In the genomic region with DNA sequence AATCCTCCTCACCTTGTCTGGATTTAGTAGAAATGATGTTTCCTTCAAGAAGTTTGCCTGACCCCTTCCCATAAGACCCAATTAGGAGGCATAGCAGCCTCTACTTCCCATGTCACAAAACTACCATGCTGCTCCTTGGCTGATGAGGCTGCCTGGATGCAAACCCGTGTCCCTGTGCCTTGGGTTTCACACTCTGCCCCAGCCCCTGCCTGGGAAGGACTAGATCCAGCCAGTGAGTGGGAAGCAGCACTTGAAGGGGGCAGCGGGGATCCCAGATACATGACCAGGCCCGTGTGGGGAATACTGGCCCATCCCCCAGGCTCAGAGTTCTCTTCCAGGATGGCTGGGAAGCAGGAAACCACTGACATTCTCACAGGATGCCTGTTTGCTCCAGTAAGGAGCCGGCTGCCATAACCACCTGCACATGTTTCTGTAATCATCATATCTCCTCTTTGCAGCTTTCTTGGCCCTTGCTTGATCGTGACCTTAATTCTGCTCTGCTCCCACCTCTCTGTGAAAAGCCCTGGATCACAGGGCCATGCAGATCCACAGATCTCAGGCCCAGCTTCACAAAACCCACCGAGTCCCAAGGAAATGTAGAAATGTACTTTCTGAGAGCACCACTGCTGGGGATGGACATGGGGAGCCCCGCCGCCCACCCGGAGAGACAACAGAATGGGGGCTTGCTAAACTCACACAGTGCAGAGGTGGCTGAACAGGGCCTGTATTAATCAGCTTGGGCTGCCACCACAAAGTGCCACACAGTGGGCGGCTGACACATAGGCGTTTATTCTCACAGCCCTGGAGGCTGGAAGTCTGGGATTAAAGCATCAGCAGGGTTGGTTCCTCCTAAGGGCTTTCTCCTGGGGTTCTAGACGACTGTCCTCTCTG, we compare ENCODE assay signal across 29 cellular contexts.
A peak's percentile ranks its signal among the peaks of the same experiment; 100 is the strongest.
DNase-seq lines count a peak whose midpoint lies in the region; ATAC-seq and TF ChIP-seq lines count a peak whose summit lies in the region.
"Had no signal": no experiment of that assay in that cellular context is flagged by ENCODE, and none has a peak within 500 bp of the region (broad histone marks: within the 10 kb centered on the region; RNA-seq: fewer than 3 reads in every experiment).

No MANE protein-coding gene starts in this region.

- H4K91ac ChIP-seq in H9 (ENCODE audit: insufficient read length, low read depth, low read length): no peak overlapping the region

- H3K4me3 ChIP-seq in body of pancreas (no peak overlapping the region), vagina (no peak overlapping the region)
- H3K4me3 ChIP-seq: cardiac muscle cell, coronary artery, gastrocnemius medialis, GM12878, spleen had no signal

- no peak overlapping the region for H3K18ac ChIP-seq in H9 (ENCODE audit: insufficient read length, low read depth, low read length)

- intact Hi-C loops in body of pancreas (cut with DNase I): no loop called here
- intact Hi-C loops in vagina (cut with DNase I): no loop called here

- no peaks in the 10 kb centered on the region for H3K79me1 ChIP-seq in H9 (ENCODE audit: insufficient read depth, low read depth, low read length, poor library complexity, severe bottlenecking)

- H3K79me2 ChIP-seq in H9 (ENCODE audit: insufficient read depth, low read length): no peaks in the 10 kb centered on the region

- no peak overlapping the region for H4K5ac ChIP-seq in H9 (ENCODE audit: insufficient read length, low read depth, low read length)

- no peak overlapping the region for H3K9ac ChIP-seq in H9 (ENCODE audit: extremely low read depth, insufficient read length, low read length)

- H2BK5ac ChIP-seq in H9 (ENCODE audit: insufficient read length, low read length): no peak overlapping the region

- ATAC-seq in body of pancreas (no peak), HG03045 (IDR thresholded peaks at IDR 0.05; ENCODE audit: unreplicated experiment) (no peak), omental fat pad (ENCODE audit: low FRiP score) (no peak)
- ATAC-seq: activated CD8-positive, alpha-beta T cell treated with anti-CD3 and anti-CD28 coated beads for 36 hours; activated naive CD4-positive, alpha-beta T cell treated with anti-CD3 and anti-CD28 coated beads, Interleukin-2, amount 50 U/mL, for 72 hours; gastrocnemius medialis had no signal

- H2BK120ac ChIP-seq in H9 (ENCODE audit: low read depth, low read length, poor library complexity, severe bottlenecking): no peak overlapping the region

- H3K14ac ChIP-seq in H9 (ENCODE audit: insufficient read depth, low read length): no peak overlapping the region

- H2BK12ac ChIP-seq in H9 (ENCODE audit: insufficient read length, low read depth, low read length): no peak overlapping the region

- H3K9me3 ChIP-seq in H9 (ENCODE audit: control insufficient read depth, low read depth, low read length): no peaks in the 10 kb centered on the region
- no peaks in the 10 kb centered on the region for H3K9me3 ChIP-seq in body of pancreas
- H3K9me3 ChIP-seq in vagina: no peaks in the 10 kb centered on the region
- H3K9me3 ChIP-seq: gastrocnemius medialis, spleen had no signal

- H3K4me1 ChIP-seq in H9 (ENCODE audit: insufficient read depth, low read length) (no peaks in the 10 kb centered on the region), body of pancreas (peaks cover 12% of the 10 kb centered on the region), vagina (no peaks in the 10 kb centered on the region)
- H3K4me1 ChIP-seq: gastrocnemius medialis, spleen had no signal

- no peak overlapping the region for H2BK15ac ChIP-seq in H9 (ENCODE audit: low read depth, low read length)

- H3K27ac ChIP-seq in H9 (ENCODE audit: insufficient read length, low read depth, low read length): no peak overlapping the region
- peak overlapping the region in 3 of 4 donors; percentile 54 to 67 (median 58) for H3K27ac ChIP-seq in body of pancreas
- H3K27ac ChIP-seq in vagina: no peak overlapping the region
- H3K27ac ChIP-seq: cardiac muscle cell, coronary artery, gastrocnemius medialis, RWPE1, spleen had no signal

- TF ChIP-seq CTCF in H9 (conservative IDR thresholded peaks at IDR 0.05) (no peak), body of pancreas (IDR thresholded peaks at IDR 0.05) (no peak), nephron (IDR thresholded peaks at IDR 0.05; ENCODE audit: unreplicated experiment in 3 of 3) (no peak), vagina (IDR thresholded peaks at IDR 0.05) (no peak), omental fat pad (IDR thresholded peaks at IDR 0.05) (no peak)

- no peaks in the 10 kb centered on the region for H3K23me2 ChIP-seq in H9 (ENCODE audit: insufficient read length, low read depth, low read length, poor library complexity, severe bottlenecking)

- peaks cover 4 to 6% of the 10 kb centered on the region in 2 experiments for H3K4me1 Mint-ChIP-seq in H9
- H3K4me1 Mint-ChIP-seq in nephron: peaks cover 23% of the 10 kb centered on the region
- H3K4me1 Mint-ChIP-seq: immature natural killer cell had no signal

- H3K56ac ChIP-seq in H9 (ENCODE audit: insufficient read length, low read depth, low read length): no peak overlapping the region

- TF ChIP-seq POLR2A in body of pancreas (IDR thresholded peaks at IDR 0.05) (no peak), vagina (IDR thresholded peaks at IDR 0.05) (no peak)

- peak overlapping the region in 2 of 3 experiments; percentile 34 to 50; a peak in 2 of 7 replicates for H3K27ac Mint-ChIP-seq in H9
- H3K27ac Mint-ChIP-seq in nephron: peak overlapping the region; percentile 52 to 83 (median 64)
- H3K27ac Mint-ChIP-seq: activated CD8-positive, alpha-beta T cell treated with anti-CD3 and anti-CD28 coated beads for 36 hours; activated T-helper 2 cell treated with anti-CD3 and anti-CD28 coated beads, Interferon-gamma antibody, Interleukin-2, Interleukin-4, amounts not matched to agents 10 μg/mL and 5 μg/mL and 100 μg/mL, durations not matched to agents 14 hours and 24 hours and 36 hours; endodermal cell; immature natural killer cell; T-helper 1 cell treated with Interleukin-12 subunit alpha and Interleukin-12 subunit beta and Interleukin-4 antibody, amounts not matched to agents 30 μg/mL and 1 μg/mL, for 36 hours; type B pancreatic cell had no signal

- no peak overlapping the region for H4K8ac ChIP-seq in H9 (replicated peaks; ENCODE audit: insufficient read length, low read depth, low read length)

- no peak overlapping the region for H2AK5ac ChIP-seq in H9 (ENCODE audit: insufficient read length, low read length)

- H3K4me2 ChIP-seq in H9 (ENCODE audit: insufficient read depth, insufficient read length, low read length): no peak overlapping the region

- H3K27me3 ChIP-seq in H9 (ENCODE audit: insufficient read depth, low read length) (no peaks in the 10 kb centered on the region), body of pancreas (no peaks in the 10 kb centered on the region), vagina (no peaks in the 10 kb centered on the region)
- H3K27me3 ChIP-seq: cardiac muscle cell, gastrocnemius medialis, spleen had no signal

- H2AFZ ChIP-seq in H9 (ENCODE audit: low read length): no peak overlapping the region

- no peak overlapping the region for H3K4ac ChIP-seq in H9 (ENCODE audit: low read depth, low read length)

- H3K4me3 Mint-ChIP-seq in H9: no peak overlapping the region
- no peak overlapping the region for H3K4me3 Mint-ChIP-seq in nephron
- H3K4me3 Mint-ChIP-seq: activated CD8-positive, alpha-beta T cell treated with anti-CD3 and anti-CD28 coated beads for 36 hours; endodermal cell; immature natural killer cell; T-helper 1 cell treated with Interleukin-12 subunit alpha and Interleukin-12 subunit beta and Interleukin-4 antibody, amounts not matched to agents 30 μg/mL and 1 μg/mL, for 36 hours; type B pancreatic cell had no signal

- H3K9me3 Mint-ChIP-seq in H9 (no peaks in the 10 kb centered on the region), nephron (no peaks in the 10 kb centered on the region)
- H3K9me3 Mint-ChIP-seq: activated CD8-positive, alpha-beta T cell treated with anti-CD3 and anti-CD28 coated beads for 36 hours; activated T-helper 2 cell treated with anti-CD3 and anti-CD28 coated beads, Interferon-gamma antibody, Interleukin-2, Interleukin-4, amounts not matched to agents 10 μg/mL and 5 μg/mL and 100 μg/mL, durations not matched to agents 14 hours and 24 hours and 36 hours; endodermal cell; T-helper 1 cell treated with Interleukin-12 subunit alpha and Interleukin-12 subunit beta and Interleukin-4 antibody, amounts not matched to agents 30 μg/mL and 1 μg/mL, for 36 hours had no signal

- no peaks in the 10 kb centered on the region; the same call in 1 of the 2 replicates for H3K27me3 Mint-ChIP-seq in H9 (ENCODE audit: low read depth)
- peaks cover 9% of the 10 kb centered on the region for H3K27me3 Mint-ChIP-seq in nephron (ENCODE audit: low read depth)
- H3K27me3 Mint-ChIP-seq: activated CD8-positive, alpha-beta T cell treated with anti-CD3 and anti-CD28 coated beads for 36 hours; type B pancreatic cell had no signal

- H3K36me3 ChIP-seq in body of pancreas (replicated peaks in 1 of 2; ENCODE audit: insufficient read depth in 1 of 2, low read depth in 2 of 2) (no peaks in the 10 kb centered on the region), vagina (no peaks in the 10 kb centered on the region)
- H3K36me3 ChIP-seq: cardiac muscle cell, gastrocnemius medialis, spleen had no signal

- H4K20me1 ChIP-seq in H9 (ENCODE audit: control insufficient read depth, insufficient read depth, insufficient read length): no peaks in the 10 kb centered on the region

- DNase-seq in H9 (no peak), body of pancreas (no peak), vagina (ENCODE audit: extremely low spot score in 2 of 2) (peak; percentile 72 to 93), omental fat pad (ENCODE audit: low spot score) (no peak), AG08396 (ENCODE audit: low spot score) (no peak)
- DNase-seq: activated CD8-positive, alpha-beta T cell treated with anti-CD3 and anti-CD28 coated beads for 36 hours; DND-41; endodermal cell; gastrocnemius medialis; hypothalamus; immature natural killer cell; Karpas-422; mesendoderm; MV-4-11; NCI-H1436 treated with DMSO at 0.1 percent for 48 hours; NCI-H446 treated with DMSO at 0.1 percent for 48 hours; NCI-H82; retina; spleen had no signal

- no peak overlapping the region for H2BK20ac ChIP-seq in H9 (ENCODE audit: low read depth, low read length, poor library complexity, severe bottlenecking)

- H3K23ac ChIP-seq in H9 (ENCODE audit: insufficient read length, low read depth, low read length): no peak overlapping the region

- no CpG with 5 or more reads among the region's 12 CpGs for WGBS in H9 (ENCODE audit: extremely low coverage, insufficient read length, low lambda C conversion rate)
- 51 to 70% methylated on average over 9 to 12 of the region's 12 CpGs for WGBS in body of pancreas, 2 donors

- no peaks in the 10 kb centered on the region for H3K36me3 Mint-ChIP-seq in H9 (ENCODE audit: insufficient read depth in 1 of 3, low read depth in 3 of 3)
- no peaks in the 10 kb centered on the region for H3K36me3 Mint-ChIP-seq in nephron (ENCODE audit: low read depth)
- H3K36me3 Mint-ChIP-seq: activated naive CD4-positive, alpha-beta T cell treated with anti-CD3 and anti-CD28 coated beads, Interleukin-2, amount 50 U/mL, for 72 hours; immature natural killer cell; type B pancreatic cell had no signal

- H3T11ph ChIP-seq in H9 (ENCODE audit: low read length): no peak overlapping the region

Comparison
In these comparisons a context has a peak if more than half of its experiments do, and no peak if none do; other contexts are left out.
1. DNase-seq: peak in vagina (2 of 2); none in H9 (single experiment), body of pancreas (0 of 4), omental fat pad (single experiment) and AG08396 (single experiment).
2. H3K27ac ChIP-seq: peak in body of pancreas (3 of 4); none in H9 (single experiment) and vagina (single experiment).